Comparison of ENCODE assay signal across 10 cellular contexts in genomic region chr1:24694380-24694843, GRCh38. TPM values are rescaled to one million over a fixed set of nuclear protein-coding genes. Genes with fewer than 3 reads are reported as not detected.
DNase-seq lines count a peak whose midpoint lies in the region; ATAC-seq and TF ChIP-seq lines count a peak whose summit lies in the region.
"Had no signal": no experiment of that assay in that cellular context is flagged by ENCODE, and none has a peak within 500 bp of the region (broad histone marks: within the 10 kb centered on the region; RNA-seq: fewer than 3 reads in every experiment).

No MANE protein-coding gene starts in this region.

- no peaks in the 10 kb centered on the region for H3K27me3 ChIP-seq in stomach smooth muscle (ENCODE audit: control insufficient read depth in 1 of 2, insufficient read depth in 2 of 2, low read length in 2 of 2)
- no peaks in the 10 kb centered on the region for H3K27me3 ChIP-seq in testis

- H3K4me1 ChIP-seq in stomach smooth muscle (ENCODE audit: control insufficient read depth, insufficient read depth, low read length) (peaks cover 11% of the 10 kb centered on the region), testis (peaks cover 11% of the 10 kb centered on the region)
- H3K4me1 ChIP-seq: A549 had no signal

- no peaks in the 10 kb centered on the region for H3K36me3 ChIP-seq in stomach smooth muscle (ENCODE audit: control insufficient read depth in 2 of 2, insufficient read depth in 2 of 2, low read length in 2 of 2)
- no peaks in the 10 kb centered on the region for H3K36me3 ChIP-seq in testis (ENCODE audit: low read depth, missing control alignments)

- DNase-seq in NOMO-1 treated with DMSO at 0.1 percent for 48 hours (lab: John Stamatoyannopoulos, UW; ENCODE audit: unreplicated experiment) (peak; percentile 37), NOMO-1 treated with dmso at 0.1 percent for 144 hours (lab: John Stamatoyannopoulos, UW; ENCODE audit: unreplicated experiment) (no peak), NCI-H2227 treated with DMSO at 0.1 percent for 48 hours (lab: John Stamatoyannopoulos, UW) (peak; percentile 79), fibroblast of pulmonary artery (ENCODE audit: low read depth) (peak; percentile 65), testis (no peak), DMS114 treated with DMSO at 0.1 percent for 48 hours (lab: John Stamatoyannopoulos, UW; ENCODE audit: unreplicated experiment) (no peak)

- no peak overlapping the region for H3K4me3 ChIP-seq in fibroblast of pulmonary artery (replicated peaks; ENCODE audit: low read depth, low read length)
- H3K4me3 ChIP-seq in stomach smooth muscle (ENCODE audit: low read length in 2 of 2): peak overlapping the region; percentile 18 to 55
- no peak overlapping the region for H3K4me3 ChIP-seq in testis
- H3K4me3 ChIP-seq: A549 had no signal

- intact Hi-C loops in testis (cut with DNase I; ENCODE audit: low total_unique reads): no loop called here

- H3K9ac ChIP-seq in stomach smooth muscle (ENCODE audit: low read length in 2 of 2): peak overlapping the region in 1 of 2 donors; percentile 47

- ATAC-seq in GM18907 (IDR thresholded peaks at IDR 0.05; ENCODE audit: unreplicated experiment): no peak
- ATAC-seq: A549 had no signal

- no peak for TF ChIP-seq POLR2A in testis (IDR thresholded peaks at IDR 0.05)

- TF ChIP-seq CTCF in fibroblast of pulmonary artery (IDR thresholded peaks at IDR 0.05; ENCODE audit: low read length, missing control alignments) (no peak), testis (IDR thresholded peaks at IDR 0.05) (no peak)

- H3K27ac ChIP-seq in stomach smooth muscle (ENCODE audit: low read length): peak overlapping the region; percentile 49
- no peak overlapping the region for H3K27ac ChIP-seq in testis
- H3K27ac ChIP-seq: A549, VCaP had no signal

- no peaks in the 10 kb centered on the region for H3K9me3 ChIP-seq in stomach smooth muscle (ENCODE audit: control insufficient read depth in 2 of 2, low read length in 2 of 2)
- no peaks in the 10 kb centered on the region for H3K9me3 ChIP-seq in testis
- H3K9me3 ChIP-seq: A549 had no signal

- WGBS in testis, 2 donors: 38 to 39% methylated on average over 6 of the region's 6 CpGs

RNA-seq across cellular contexts. Expression of gene CLIC4, which starts 50.8 kb away (rescaled TPM):
- total RNA-seq in testis: 10 to 100 TPM; 47.2 to 48.8 TPM
- polyA plus RNA-seq in testis (ENCODE audit: insufficient read depth, low read depth, low replicate concordance): 72.4 TPM

RNA-seq across cellular contexts. Expression of gene SRRM1, which starts 51.3 kb away (rescaled TPM):
- total RNA-seq in testis: 100 to 1,000 TPM; 193 to 235 TPM
- polyA plus RNA-seq in testis (ENCODE audit: insufficient read depth, low read depth, low replicate concordance): 91.0 TPM

Comparison
In these comparisons a context has a peak if more than half of its experiments do, and no peak if none do; other contexts are left out.
1. DNase-seq: peak in NOMO-1 treated with DMSO at 0.1 percent for 48 hours (single experiment), NCI-H2227 treated with DMSO at 0.1 percent for 48 hours (single experiment) and fibroblast of pulmonary artery (single experiment); none in NOMO-1 treated with dmso at 0.1 percent for 144 hours (single experiment), testis (single experiment) and DMS114 treated with DMSO at 0.1 percent for 48 hours (single experiment).
2. H3K4me3 ChIP-seq: peak in stomach smooth muscle (2 of 2); none in fibroblast of pulmonary artery (single experiment) and testis (0 of 2).